ENCODE assay signal across 14 cellular contexts in the genomic region with DNA sequence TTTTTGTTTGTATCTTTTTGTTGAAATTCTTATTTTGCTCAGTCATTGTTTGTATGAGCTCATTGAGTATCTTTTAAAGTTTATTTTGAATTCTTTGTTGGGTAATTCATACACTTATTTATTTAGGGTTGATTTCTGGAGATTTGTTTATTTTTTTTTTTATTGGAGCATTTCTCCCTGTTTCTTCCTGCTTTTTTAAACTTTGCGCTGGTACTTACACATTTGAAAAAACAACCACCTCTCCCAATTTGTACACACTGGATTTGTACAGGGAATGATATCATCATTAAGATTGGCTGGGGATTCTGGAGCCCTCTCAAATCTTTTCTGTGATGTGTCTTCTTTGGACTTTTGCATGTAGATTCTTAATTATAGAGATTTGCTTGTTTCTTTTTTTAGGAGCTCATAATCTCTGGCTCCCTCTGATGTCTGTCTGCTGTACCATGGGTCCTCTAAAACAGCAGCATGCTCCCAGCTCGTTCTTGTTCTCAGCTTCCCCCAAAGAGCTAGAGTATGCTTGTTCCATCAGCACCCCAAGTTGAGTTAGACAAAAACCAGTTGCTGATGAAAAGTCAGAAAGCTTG.
DNase-seq lines count a peak whose midpoint lies in the region; ATAC-seq and TF ChIP-seq lines count a peak whose summit lies in the region.
"Had no signal": no experiment of that assay in that cellular context is flagged by ENCODE, and none has a peak within 500 bp of the region (broad histone marks: within the 10 kb centered on the region; RNA-seq: fewer than 3 reads in every experiment).

No MANE protein-coding gene starts in this region.

- CTCF ChIA-PET in HCT116 (lab: Charles Lee) = interaction anchor here (0.9 to 1.5 kb wide), 3 partner anchors 161 to 556 kb away, joined by 3 to 6 read pairs (median 3); no protein-coding TSS in a partner anchor

- TF ChIP-seq POLR2A in HCT116 (IDR thresholded peaks at IDR 0.05; ENCODE audit: borderline replicate concordance, extremely low read depth, insufficient read depth, insufficient read length) (no peak), right lobe of liver (IDR thresholded peaks at IDR 0.05) (no peak)

- no peak overlapping the region for H3K9ac ChIP-seq in HCT116 (ENCODE audit: low read length)

- WGBS in right lobe of liver (ENCODE audit: insufficient coverage, low coverage, low lambda C conversion rate, missing lambda C conversion rate) = 56% methylated on average over 2 of the region's 2 CpGs

- H3K9me2 ChIP-seq in HCT116 (ENCODE audit: insufficient read depth) = no peaks in the 10 kb centered on the region

- H3K4me2 ChIP-seq in HCT116 (ENCODE audit: low read length) = no peak overlapping the region

- TF ChIP-seq CTCF in HCT116 (IDR thresholded peaks at IDR 0.05 in 2 of 3, conservative IDR thresholded peaks at IDR 0.05 in 1 of 3; ENCODE audit: borderline replicate concordance in 1 of 3, insufficient read depth in 1 of 3, low read depth in 2 of 3, low read length in 2 of 3) = 0 out of 6 replicates have a peak, but pooled peaks of 1 of the 3 experiments have one; percentile 8
- peak; percentile 60 for TF ChIP-seq CTCF in astrocyte of the cerebellum (IDR thresholded peaks at IDR 0.05; ENCODE audit: low read depth, low read length, missing control alignments)
- peak in 3 of 4 donors; percentile 17 to 42 (median 31) for TF ChIP-seq CTCF in right lobe of liver (IDR thresholded peaks at IDR 0.05)

- H3K4me1 ChIP-seq in HCT116 (ENCODE audit: control insufficient read depth in 1 of 2, insufficient read depth in 2 of 2, low read length in 2 of 2) = peaks cover 0 to 9% of the 10 kb centered on the region in 2 experiments; a peak in 1 of 4 replicates
- no peaks in the 10 kb centered on the region for H3K4me1 ChIP-seq in right lobe of liver
- H3K4me1 ChIP-seq: thyroid gland had no signal

- BruUV-seq in HCT116 (replicated peaks; lab: Mats Ljungman, UMichigan) = no TSS peak

- no peaks in the 10 kb centered on the region for H3K79me2 ChIP-seq in HCT116 (ENCODE audit: insufficient read depth, low read length)

- H3K4me3 ChIP-seq in HCT116 (replicated peaks in 1 of 2; ENCODE audit: low read depth in 1 of 2, low read length in 2 of 2) (no peak overlapping the region), astrocyte of the cerebellum (ENCODE audit: low read depth, low read length) (no peak overlapping the region), right lobe of liver (no peak overlapping the region)
- H3K4me3 ChIP-seq: thyroid gland had no signal

- RAD21 ChIA-PET in HCT116 (lab: Charles Lee; ENCODE audit: low non-redundant PET in 1 of 2, low total read pairs in 2 of 2, uncharacterized antibody in 2 of 2, unreplicated experiment in 2 of 2) = no interaction called here

- H3K9me3 ChIP-seq in HCT116 (ENCODE audit: control insufficient read depth in 1 of 2, insufficient read depth in 1 of 2, low read depth in 1 of 2, low read length in 2 of 2) (no peaks in the 10 kb centered on the region), right lobe of liver (no peaks in the 10 kb centered on the region)
- H3K9me3 ChIP-seq: thyroid gland had no signal

- POLR2A ChIA-PET in HCT116 (lab: Charles Lee) = no interaction called here

- H3K27ac ChIP-seq in HCT116 (ENCODE audit: low read depth, low read length) (no peak overlapping the region), right lobe of liver (no peak overlapping the region)
- H3K27ac ChIP-seq: epithelial cell of prostate, thyroid gland had no signal

- DNase-seq in AG20443 (ENCODE audit: low spot score) (peak; percentile 41), HCT116 (ENCODE audit: low read depth, low spot score) (no peak), astrocyte of the cerebellum (ENCODE audit: low read depth) (no peak), right lobe of liver (no peak), NAMALWA (ENCODE audit: low spot score) (no peak)
- DNase-seq: immature natural killer cell, naive B cell, NCI-H526, small intestine, thyroid gland had no signal

- no peak overlapping the region for H2AFZ ChIP-seq in HCT116 (ENCODE audit: low read depth, low read length, poor library complexity, severe bottlenecking)

- TF ChIP-seq RAD21 in HCT116 (IDR thresholded peaks at IDR 0.05; ENCODE audit: low read depth) = peak; percentile 37

- H3K27me3 ChIP-seq in HCT116 (ENCODE audit: insufficient read depth, low read length) = no peaks in the 10 kb centered on the region
- no peaks in the 10 kb centered on the region for H3K27me3 ChIP-seq in right lobe of liver
- H3K27me3 ChIP-seq: thyroid gland had no signal

- in situ Hi-C loops in astrocyte of the cerebellum (cut with HindIII; ENCODE audit: low sequenced_read_pairs) = loop anchor here (10.0 kb wide), 2 partner anchors 156 to 546 kb away; no protein-coding TSS in a partner anchor

- H4K20me1 ChIP-seq in HCT116 (ENCODE audit: insufficient read depth) = no peaks in the 10 kb centered on the region

- intact Hi-C loops in HCT116 (cut with micrococcal nuclease) = loop anchor here (10.0 kb wide), 1 partner anchor 526 kb away; no protein-coding TSS in a partner anchor
- intact Hi-C loops in right lobe of liver (cut with DNase I) = loop anchor here in 1 of 2 donors (10.0 kb wide), 1 partner anchor 166 kb away; no protein-coding TSS in a partner anchor

- H3K36me3 ChIP-seq in HCT116 (ENCODE audit: control insufficient read depth in 1 of 2, insufficient read depth in 2 of 2, low read length in 2 of 2) (no peaks in the 10 kb centered on the region), right lobe of liver (no peaks in the 10 kb centered on the region)
- H3K36me3 ChIP-seq: thyroid gland had no signal

- no peak for ATAC-seq in HCT116
- ATAC-seq in right lobe of liver = peak; percentile 49 to 62 (median 55)
- no peak for ATAC-seq in GM19452 (IDR thresholded peaks at IDR 0.05; ENCODE audit: unreplicated experiment)
- ATAC-seq in GM18517 (IDR thresholded peaks at IDR 0.05; ENCODE audit: unreplicated experiment) = no peak
- ATAC-seq in HG02981 (IDR thresholded peaks at IDR 0.05; ENCODE audit: unreplicated experiment) = no peak

TF ChIP-seq in HCT116, 20 proteins besides CTCF, POLR2A, EP300 and RAD21:
- TF ChIP-seq ZNF274 (IDR thresholded peaks at IDR 0.05; ENCODE audit: low read depth, low read length) (no peak), ELF1 (IDR thresholded peaks at IDR 0.05; ENCODE audit: borderline replicate concordance, low read depth) (no peak), EZH2 (IDR thresholded peaks at IDR 0.05) (no peak), FOSL1 (IDR thresholded peaks at IDR 0.05; ENCODE audit: low read depth) (no peak), SRF (IDR thresholded peaks at IDR 0.05; ENCODE audit: low read depth) (no peak)

Comparison
In these comparisons a context has a peak if more than half of its experiments do, and no peak if none do; other contexts are left out.
1. ATAC-seq: peak in right lobe of liver (4 of 4); none in HCT116 (single experiment), GM19452 (single experiment), GM18517 (single experiment) and HG02981 (single experiment).